In the genomic region with DNA sequence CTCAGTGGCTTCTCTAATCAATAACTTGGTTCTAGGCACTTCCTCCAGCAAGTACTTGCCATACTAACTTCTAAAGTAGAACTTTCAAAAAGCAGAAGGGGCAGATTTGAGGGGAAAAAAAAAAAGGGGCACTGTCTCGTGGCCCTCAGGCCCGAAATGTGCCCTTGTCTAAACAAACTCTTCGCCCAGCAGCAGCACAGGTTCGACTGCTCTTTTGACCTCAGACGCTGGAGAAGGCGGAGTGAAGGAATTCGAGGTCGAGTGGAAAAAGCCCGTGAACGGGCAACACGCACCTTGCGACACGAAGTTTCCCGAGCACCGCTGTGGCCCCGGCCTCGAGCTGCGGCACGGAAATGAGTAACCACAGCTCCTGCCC, we compare ENCODE assay signal across 8 cellular contexts. TPM values are rescaled to one million over a fixed set of nuclear protein-coding genes. Genes with fewer than 3 reads are reported as not detected.
A peak's percentile ranks its signal among the peaks of the same experiment; 100 is the strongest.
DNase-seq lines count a peak whose midpoint lies in the region; ATAC-seq lines count a peak whose summit lies in the region.

No MANE protein-coding gene starts in this region.

- peaks cover 10 to 58% (median 40%) of the 10 kb centered on the region in 4 donors for H3K4me1 Mint-ChIP-seq in CD4-positive, CD25-positive, alpha-beta regulatory T cell

- H3K4me1 ChIP-seq in CD4-positive, CD25-positive, alpha-beta regulatory T cell (ENCODE audit: control insufficient read depth, insufficient read depth, low read length, poor library complexity, severe bottlenecking), result peaks cover 37% of the 10 kb centered on the region
- peaks cover 6% of the 10 kb centered on the region; the same call in 1 of the 2 replicates for H3K4me1 ChIP-seq in SJCRH30
- H3K4me1 ChIP-seq in esophagus (ENCODE audit: control insufficient read depth in 2 of 2, insufficient read depth in 2 of 2, low read length in 1 of 2), result peaks cover 2 to 4% of the 10 kb centered on the region in 2 donors
- H3K4me1 ChIP-seq in trophoblast cell (ENCODE audit: control insufficient read depth in 1 of 2, insufficient read depth in 2 of 2, low read length in 2 of 2), result peaks cover 7% of the 10 kb centered on the region in 2 experiments

- WGBS in esophagus, 2 donors, result 0 to 1% methylated on average over 19 of the region's 19 CpGs
- no CpG with 5 or more reads among the region's 19 CpGs for WGBS in trophoblast cell (ENCODE audit: extremely low coverage, insufficient coverage, insufficient read length)

- peaks cover 21% of the 10 kb centered on the region for H3K36me3 ChIP-seq in CD4-positive, CD25-positive, alpha-beta regulatory T cell (ENCODE audit: control insufficient read depth, insufficient read depth, low read length)
- H3K36me3 ChIP-seq in SJCRH30, result peaks cover 32% of the 10 kb centered on the region
- H3K36me3 ChIP-seq in esophagus (ENCODE audit: control insufficient read depth in 2 of 2, insufficient read depth in 2 of 2, low read length in 1 of 2), result peaks cover 4 to 12% of the 10 kb centered on the region in 2 donors
- peaks cover 10 to 14% of the 10 kb centered on the region in 2 experiments for H3K36me3 ChIP-seq in trophoblast cell (ENCODE audit: control insufficient read depth in 1 of 2, insufficient read depth in 2 of 2, low read length in 2 of 2)

- H2BK120ac ChIP-seq in trophoblast cell (ENCODE audit: insufficient read depth, low read length, poor library complexity), result no peak overlapping the region

- H3K23ac ChIP-seq in trophoblast cell (ENCODE audit: low read length), result no peak overlapping the region

- peak overlapping the region; percentile 17 for H3K18ac ChIP-seq in trophoblast cell (ENCODE audit: low read length)

- H2AFZ ChIP-seq in trophoblast cell (ENCODE audit: insufficient read depth, low read length, poor library complexity), result peak overlapping the region; percentile 4

- H3K27me3 Mint-ChIP-seq in CD4-positive, CD25-positive, alpha-beta regulatory T cell, result peaks cover 6% of the 10 kb centered on the region

- H3K4me3 ChIP-seq in CD4-positive, CD25-positive, alpha-beta regulatory T cell (ENCODE audit: low read depth, low read length), result peak overlapping the region; percentile 82
- peak overlapping the region; percentile 94 for H3K4me3 ChIP-seq in SJCRH30
- H3K4me3 ChIP-seq in esophagus (ENCODE audit: low read depth in 1 of 2, low read length in 2 of 2), result peak overlapping the region; percentile 68 to 91
- peak overlapping the region; percentile 98 for H3K4me3 ChIP-seq in trophoblast cell (ENCODE audit: low read depth, low read length)

- peak overlapping the region; percentile 84 for H3K27ac ChIP-seq in CD4-positive, CD25-positive, alpha-beta regulatory T cell (ENCODE audit: insufficient read depth, low read length, poor library complexity, severe bottlenecking)
- H3K27ac ChIP-seq in SJCRH30 (peak overlapping the region; percentile 67), esophagus (ENCODE audit: low read depth in 2 of 2, low read length in 1 of 2) (peak overlapping the region; percentile 91 to 96), trophoblast cell (ENCODE audit: low read depth, low read length) (no peak overlapping the region)

- H2AK5ac ChIP-seq in trophoblast cell (ENCODE audit: low read length), result peak overlapping the region; percentile 17

- peak overlapping the region; percentile 3 for H4K12ac ChIP-seq in trophoblast cell (ENCODE audit: low read depth, low read length)

- peaks cover 2% of the 10 kb centered on the region for H3K27me3 ChIP-seq in CD4-positive, CD25-positive, alpha-beta regulatory T cell (ENCODE audit: control insufficient read depth, insufficient read depth, low read length)
- no peaks in the 10 kb centered on the region for H3K27me3 ChIP-seq in SJCRH30
- H3K27me3 ChIP-seq in esophagus (ENCODE audit: control insufficient read depth in 1 of 2, insufficient read depth in 2 of 2, low read length in 2 of 2), result no peaks in the 10 kb centered on the region
- no peaks in the 10 kb centered on the region for H3K27me3 ChIP-seq in trophoblast cell (ENCODE audit: insufficient read depth, low read length)

- H4K8ac ChIP-seq in trophoblast cell (ENCODE audit: low read depth, low read length), result no peak overlapping the region

- peak overlapping the region; percentile 67 for H3K4ac ChIP-seq in trophoblast cell (ENCODE audit: low read depth, low read length)

- no peak overlapping the region for H2BK5ac ChIP-seq in trophoblast cell (ENCODE audit: low read depth, low read length, poor library complexity)

- H3K14ac ChIP-seq in trophoblast cell (ENCODE audit: low read length), result peak overlapping the region; percentile 79

- peaks cover 8% of the 10 kb centered on the region for H3K79me1 ChIP-seq in trophoblast cell (ENCODE audit: low read length)

- peak overlapping the region; percentile 95 for H3K4me2 ChIP-seq in trophoblast cell (ENCODE audit: low read length)

- peak in 1 of 3 donors; percentile 30 for DNase-seq in CD4-positive, CD25-positive, alpha-beta regulatory T cell
- peak; percentile 18 for DNase-seq in HCEC 1CT
- peak in 1 of 2 experiments; percentile 37 for DNase-seq in SJCRH30
- DNase-seq in trophoblast cell, result peak; percentile 56 to 57
- DNase-seq in NCI-H128 (lab: John Stamatoyannopoulos, UW; ENCODE audit: unreplicated experiment), result no peak
- no peak for DNase-seq in occipital lobe (lab: John Stamatoyannopoulos, UW)
- no peak for DNase-seq in cerebellar nuclear complex (lab: John Stamatoyannopoulos, UW)

- no peak overlapping the region for H4K91ac ChIP-seq in trophoblast cell (ENCODE audit: low read depth, low read length)

- H3K79me2 ChIP-seq in trophoblast cell (ENCODE audit: control insufficient read depth, insufficient read depth, low read length, poor library complexity), result peaks cover 14% of the 10 kb centered on the region

- no peak overlapping the region for H2BK12ac ChIP-seq in trophoblast cell (ENCODE audit: low read length)

- H3K9me3 ChIP-seq in CD4-positive, CD25-positive, alpha-beta regulatory T cell (ENCODE audit: control insufficient read depth in 2 of 2, low read length in 2 of 2), result no peaks in the 10 kb centered on the region
- H3K9me3 ChIP-seq in SJCRH30 (replicated peaks), result no peaks in the 10 kb centered on the region
- no peaks in the 10 kb centered on the region for H3K9me3 ChIP-seq in esophagus (ENCODE audit: control insufficient read depth in 2 of 2, insufficient read depth in 1 of 2, low read depth in 1 of 2, low read length in 1 of 2)
- no peaks in the 10 kb centered on the region for H3K9me3 ChIP-seq in trophoblast cell (ENCODE audit: insufficient read depth, low read depth, low read length)

- ATAC-seq in CD4-positive, CD25-positive, alpha-beta regulatory T cell (ENCODE audit: low read depth in 2 of 2), result no peak

- H3K27ac Mint-ChIP-seq in CD4-positive, CD25-positive, alpha-beta regulatory T cell, result peak overlapping the region; percentile 83 to 97 (median 91)

- peak overlapping the region; percentile 89 to 97 (median 95) for H3K4me3 Mint-ChIP-seq in CD4-positive, CD25-positive, alpha-beta regulatory T cell

- H3K9me3 Mint-ChIP-seq in CD4-positive, CD25-positive, alpha-beta regulatory T cell, result no peaks in the 10 kb centered on the region

- peaks cover 6% of the 10 kb centered on the region for H3K36me3 Mint-ChIP-seq in CD4-positive, CD25-positive, alpha-beta regulatory T cell

- H3K9ac ChIP-seq in trophoblast cell (ENCODE audit: low read length), result peak overlapping the region; percentile 94

RNA-seq across cellular contexts. Expression of a gene that starts 0.7 kb away (rescaled TPM):
- total RNA-seq in CD4-positive, CD25-positive, alpha-beta regulatory T cell, result 46.1 TPM
- polyA plus RNA-seq in CD4-positive, CD25-positive, alpha-beta regulatory T cell, result 10 to 100 TPM; 43.6 to 62.4 (median 53.2) TPM
- total RNA-seq in SJCRH30 (2014; rRNA removed; shearing (Covaris generic)), result 78.9 and 79.9 TPM in 2 replicates
- 10 to 100 TPM; 21.7 to 37.8 TPM for polyA plus RNA-seq in esophagus
- polyA plus RNA-seq in trophoblast cell (2013), result 21.7 and 22.8 TPM in 2 replicates
- 17.3 TPM for total RNA-seq in occipital lobe

RNA-seq across cellular contexts. Expression of a gene that starts 24.0 kb away (rescaled TPM):
- 36.6 TPM for total RNA-seq in CD4-positive, CD25-positive, alpha-beta regulatory T cell
- 1 to 10 TPM; 3.0 to 3.9 (median 3.6) TPM for polyA plus RNA-seq in CD4-positive, CD25-positive, alpha-beta regulatory T cell
- 12.4 and 13.5 TPM in 2 replicates for total RNA-seq in SJCRH30 (2014; rRNA removed; shearing (Covaris generic))
- 1 to 10 TPM; 8.4 to 8.5 TPM for polyA plus RNA-seq in esophagus
- 10.9 and 11.0 TPM in 2 replicates for polyA plus RNA-seq in trophoblast cell (2013)
- total RNA-seq in occipital lobe, result 21.7 TPM

Comparison
In these comparisons a context has a peak if more than half of its experiments do, and no peak if none do; other contexts are left out.
1. DNase-seq: peak in HCEC 1CT (single experiment) and trophoblast cell (2 of 2); none in NCI-H128 (single experiment), occipital lobe (single experiment) and cerebellar nuclear complex (0 of 2).
2. Peak in every context shown above with its lines, with median percentiles within 50 percentile points of each other: H3K4me3 ChIP-seq.